10 cellular contexts compared by ENCODE assay signal in genomic region chr22:24807284-24807950, GRCh38. TPM values are rescaled to one million over a fixed set of nuclear protein-coding genes. Genes with fewer than 3 reads are reported as not detected.
DNase-seq lines count a peak whose midpoint lies in the region; ATAC-seq and TF ChIP-seq lines count a peak whose summit lies in the region.
"Had no signal": no experiment of that assay in that cellular context is flagged by ENCODE, and none has a peak within 500 bp of the region (broad histone marks: within the 10 kb centered on the region; RNA-seq: fewer than 3 reads in every experiment).

No MANE protein-coding gene starts in this region.

- H3K23ac ChIP-seq in mesendoderm (ENCODE audit: low read length), result no peak overlapping the region

- no CpG with 5 or more reads among the region's 11 CpGs for WGBS in mesendoderm (ENCODE audit: extremely low coverage, insufficient coverage, low lambda C conversion rate)

- H3K79me1 ChIP-seq in mesendoderm (ENCODE audit: low read length), result no peaks in the 10 kb centered on the region

- H3K4me1 ChIP-seq in mesendoderm (ENCODE audit: control insufficient read depth, low read depth, low read length) (no peaks in the 10 kb centered on the region), tibial artery (peaks cover 0 to 60% (median 43%) of the 10 kb centered on the region in 4 donors)

- no peak overlapping the region for H2AK5ac ChIP-seq in mesendoderm (ENCODE audit: low read length)

- no peak overlapping the region for H3K56ac ChIP-seq in mesendoderm (ENCODE audit: low read length)

- H2BK120ac ChIP-seq in mesendoderm (ENCODE audit: low read depth, low read length), result no peak overlapping the region

- no peak overlapping the region for H2BK5ac ChIP-seq in mesendoderm (ENCODE audit: low read length)

- H3K27me3 Mint-ChIP-seq in activated naive CD4-positive, alpha-beta T cell treated with anti-CD3 and anti-CD28 coated beads for 36 hours (ENCODE audit: low read depth), result no peaks in the 10 kb centered on the region
- H3K27me3 Mint-ChIP-seq in effector memory CD8-positive, alpha-beta T cell, result no peaks in the 10 kb centered on the region

- no peak for DNase-seq in activated naive CD4-positive, alpha-beta T cell treated with anti-CD3 and anti-CD28 coated beads for 36 hours
- DNase-seq in activated naive CD4-positive, alpha-beta T cell (lab: John Stamatoyannopoulos, UW), result no peak
- no peak for DNase-seq in effector memory CD8-positive, alpha-beta T cell
- DNase-seq in mesendoderm (peak; percentile 42), tibial artery (peak; percentile 75 to 91), NCI-H1436 (lab: John Stamatoyannopoulos, UW) (no peak)
- DNase-seq: NCI-H2029 treated with DMSO at 0.1 percent for 48 hours, occipital lobe had no signal

- H3K4me3 Mint-ChIP-seq in activated naive CD4-positive, alpha-beta T cell treated with anti-CD3 and anti-CD28 coated beads for 36 hours, result peak overlapping the region; percentile 7
- peak overlapping the region; percentile 2 to 21 for H3K4me3 Mint-ChIP-seq in effector memory CD8-positive, alpha-beta T cell

- H3K4me3 ChIP-seq in mesendoderm (ENCODE audit: low read length) (no peak overlapping the region), tibial artery (peak overlapping the region; percentile 80 to 81)

- no peak for ATAC-seq in effector memory CD8-positive, alpha-beta T cell (replicated peaks)
- ATAC-seq in HG02840 (IDR thresholded peaks at IDR 0.05; ENCODE audit: low FRiP score, unreplicated experiment) (no peak), GM21529 (IDR thresholded peaks at IDR 0.05; ENCODE audit: unreplicated experiment) (no peak)

- no peak overlapping the region for H3K18ac ChIP-seq in mesendoderm (ENCODE audit: low read length)

- H3K79me2 ChIP-seq in mesendoderm (ENCODE audit: control insufficient read depth, insufficient read depth, low read length), result no peaks in the 10 kb centered on the region

- no peaks in the 10 kb centered on the region for H3K9me3 Mint-ChIP-seq in activated naive CD4-positive, alpha-beta T cell treated with anti-CD3 and anti-CD28 coated beads for 36 hours
- H3K9me3 Mint-ChIP-seq in effector memory CD8-positive, alpha-beta T cell, result no peaks in the 10 kb centered on the region

- H3K4ac ChIP-seq in mesendoderm (ENCODE audit: low read depth, low read length), result no peak overlapping the region

- no peak overlapping the region for H3K4me2 ChIP-seq in mesendoderm (ENCODE audit: low read length)

- H3K9ac ChIP-seq in mesendoderm (ENCODE audit: low read length), result no peak overlapping the region

- intact Hi-C loops in activated naive CD4-positive, alpha-beta T cell treated with anti-CD3 and anti-CD28 coated beads for 36 hours (cut with micrococcal nuclease), result no loop called here
- intact Hi-C loops in tibial artery (cut with DNase I; ENCODE audit: low total_unique reads), result loop anchor here (5.0 kb wide), 1 partner anchor 85 kb away; no protein-coding TSS in a partner anchor

- H3K36me3 ChIP-seq in mesendoderm (ENCODE audit: control insufficient read depth, insufficient read depth, low read length) (no peaks in the 10 kb centered on the region), tibial artery (no peaks in the 10 kb centered on the region)

- peaks cover 6% of the 10 kb centered on the region for H3K4me1 Mint-ChIP-seq in activated naive CD4-positive, alpha-beta T cell treated with anti-CD3 and anti-CD28 coated beads for 36 hours (ENCODE audit: low read depth)
- peaks cover 14 to 15% of the 10 kb centered on the region in 2 donors for H3K4me1 Mint-ChIP-seq in effector memory CD8-positive, alpha-beta T cell (ENCODE audit: low read depth in 2 of 2)

- H3K27me3 ChIP-seq in mesendoderm (ENCODE audit: insufficient read depth, low read length, poor library complexity), result no peaks in the 10 kb centered on the region
- H3K27me3 ChIP-seq in tibial artery, result no peaks in the 10 kb centered on the region

- H3K9me3 ChIP-seq in tibial artery, result no peaks in the 10 kb centered on the region

- H4K8ac ChIP-seq in mesendoderm (ENCODE audit: low read depth, low read length), result no peak overlapping the region

- no peaks in the 10 kb centered on the region for H3K36me3 Mint-ChIP-seq in activated naive CD4-positive, alpha-beta T cell treated with anti-CD3 and anti-CD28 coated beads for 36 hours (ENCODE audit: low read depth)
- peaks cover 3% of the 10 kb centered on the region for H3K36me3 Mint-ChIP-seq in effector memory CD8-positive, alpha-beta T cell (ENCODE audit: insufficient read depth)

- H3K27ac Mint-ChIP-seq in activated naive CD4-positive, alpha-beta T cell treated with anti-CD3 and anti-CD28 coated beads for 36 hours, result no peak overlapping the region
- H3K27ac Mint-ChIP-seq in effector memory CD8-positive, alpha-beta T cell, result no peak overlapping the region

- H4K5ac ChIP-seq in mesendoderm (ENCODE audit: low read length), result no peak overlapping the region

- H2BK15ac ChIP-seq in mesendoderm (replicated peaks; ENCODE audit: low read depth), result no peak overlapping the region

- H3K27ac ChIP-seq in mesendoderm (ENCODE audit: low read depth, low read length) (no peak overlapping the region), tibial artery (peak overlapping the region; percentile 94 to 97)

- CTCF ChIA-PET in activated naive CD4-positive, alpha-beta T cell treated with anti-CD3 and anti-CD28 coated beads for 36 hours (lab: Charles Lee), result no interaction called here

- no peak for TF ChIP-seq CTCF in tibial artery (IDR thresholded peaks at IDR 0.05)

RNA-seq across cellular contexts. Expression of gene SGSM1, which starts 1.4 kb away (rescaled TPM):
- under 1 TPM; 0.12 to 0.17 TPM for total RNA-seq in activated naive CD4-positive, alpha-beta T cell treated with anti-CD3 and anti-CD28 coated beads for 36 hours
- polyA plus RNA-seq in mesendoderm (2013, experiment 1 of 2), result 1.3 TPM
- 0.39 TPM for polyA plus RNA-seq in mesendoderm (2013, experiment 2 of 2)

RNA-seq across cellular contexts. Expression of gene PIWIL3, which starts 32.9 kb away (rescaled TPM):
- not detected for total RNA-seq in activated naive CD4-positive, alpha-beta T cell treated with anti-CD3 and anti-CD28 coated beads for 36 hours
- 0.15 TPM for polyA plus RNA-seq in mesendoderm (2013, experiment 1 of 2)
- polyA plus RNA-seq in mesendoderm (2013, experiment 2 of 2), result 0.25 TPM

Comparison
In these comparisons a context has a peak if more than half of its experiments do, and no peak if none do; other contexts are left out.
1. DNase-seq: peak in mesendoderm (single experiment) and tibial artery (2 of 2); none in activated naive CD4-positive, alpha-beta T cell treated with anti-CD3 and anti-CD28 coated beads for 36 hours (single experiment), activated naive CD4-positive, alpha-beta T cell (0 of 4), effector memory CD8-positive, alpha-beta T cell (0 of 3) and NCI-H1436 (single experiment).